Comparison of ENCODE assay signal across 23 cellular contexts in genomic region chr3:69210068-69210730, GRCh38.
DNase-seq lines count a peak whose midpoint lies in the region; ATAC-seq and TF ChIP-seq lines count a peak whose summit lies in the region.
"Had no signal": no experiment of that assay in that cellular context is flagged by ENCODE, and none has a peak within 500 bp of the region (broad histone marks: within the 10 kb centered on the region; RNA-seq: fewer than 3 reads in every experiment).

No MANE protein-coding gene starts in this region.

- H3K27me3 Mint-ChIP-seq in natural killer cell treated with Interleukin-12 subunit alpha and Interleukin-12 subunit beta and Interleukin-15 and Interleukin-18, amount 100 ng/mL, for 72 hours: no peaks in the 10 kb centered on the region
- no peaks in the 10 kb centered on the region for H3K27me3 Mint-ChIP-seq in natural killer cell (ENCODE audit: low read depth in 2 of 2)
- H3K27me3 Mint-ChIP-seq: CD4-positive, alpha-beta T cell had no signal

- no peak for DNase-seq in natural killer cell treated with Interleukin-12 subunit alpha and Interleukin-12 subunit beta and Interleukin-15 and Interleukin-18, amount 100 ng/mL, for 72 hours (ENCODE audit: low spot score)
- DNase-seq in natural killer cell (no peak), amniotic epithelial cell (ENCODE audit: low read depth) (peak; percentile 24), HAP-1 (ENCODE audit: low spot score in 2 of 2) (no peak), GM20000 (ENCODE audit: low spot score) (no peak)
- DNase-seq: CD4-positive, alpha-beta T cell; GM23248; H7; KG1; MG63; NCI-H1105 treated with DMSO at 0.1 percent for 48 hours; NCI-H146; NCI-H1930; NCI-H2107; NCI-H524; NCI-H774; Right ventricle myocardium superior; RPMI8226 had no signal

- TF ChIP-seq CTCF in natural killer cell (IDR thresholded peaks at IDR 0.05) (no peak), neutrophil (IDR thresholded peaks at IDR 0.05) (no peak), GM20000 (IDR thresholded peaks at IDR 0.05; ENCODE audit: extremely low read depth, missing control alignments) (no peak)

- peak overlapping the region; percentile 98 for H3K27ac Mint-ChIP-seq in natural killer cell treated with Interleukin-12 subunit alpha and Interleukin-12 subunit beta and Interleukin-15 and Interleukin-18, amount 100 ng/mL, for 72 hours
- H3K27ac Mint-ChIP-seq in natural killer cell: no peak overlapping the region
- H3K27ac Mint-ChIP-seq: CD4-positive, alpha-beta T cell had no signal

- H3K36me3 ChIP-seq in neutrophil (peaks cover 7% of the 10 kb centered on the region), HAP-1 (replicated peaks) (no peaks in the 10 kb centered on the region)
- H3K36me3 ChIP-seq: MG63 had no signal

- H3K4me1 ChIP-seq in neutrophil (ENCODE audit: control insufficient read depth in 1 of 2, insufficient read depth in 1 of 2, low read depth in 1 of 2, low read length in 1 of 2): peaks cover 56 to 62% of the 10 kb centered on the region in 2 experiments
- peaks cover 5% of the 10 kb centered on the region; the same call in 1 of the 2 replicates for H3K4me1 ChIP-seq in HAP-1
- H3K4me1 ChIP-seq: BLaER1 had no signal

- H3K4me3 ChIP-seq in neutrophil (ENCODE audit: low read depth in 1 of 2, low read length in 1 of 2) (no peak overlapping the region), HAP-1 (no peak overlapping the region)
- H3K4me3 ChIP-seq: BLaER1, GM23248, MG63 had no signal

- peaks cover 57 to 73% of the 10 kb centered on the region in 2 donors for H3K4me1 Mint-ChIP-seq in natural killer cell treated with Interleukin-12 subunit alpha and Interleukin-12 subunit beta and Interleukin-15 and Interleukin-18, amount 100 ng/mL, for 72 hours (ENCODE audit: low read depth in 2 of 2)
- H3K4me1 Mint-ChIP-seq in natural killer cell: peaks cover 6% of the 10 kb centered on the region in 2 donors

- H3K27me3 ChIP-seq in neutrophil (no peaks in the 10 kb centered on the region), HAP-1 (ENCODE audit: low read depth) (no peaks in the 10 kb centered on the region)
- H3K27me3 ChIP-seq: BLaER1, MG63 had no signal

- intact Hi-C loops in natural killer cell (cut with micrococcal nuclease): no loop called here

- H3K27ac ChIP-seq in neutrophil: peak overlapping the region; percentile 54
- H3K27ac ChIP-seq: BLaER1, GM23248 had no signal

- ATAC-seq in natural killer cell treated with Interleukin-12 subunit alpha and Interleukin-12 subunit beta and Interleukin-15 and Interleukin-18, amount 100 ng/mL, for 72 hours: no peak
- no peak for ATAC-seq in natural killer cell
- no peak for ATAC-seq in HG03469 (IDR thresholded peaks at IDR 0.05; ENCODE audit: unreplicated experiment)
- no peak for ATAC-seq in HG02759 (IDR thresholded peaks at IDR 0.05; ENCODE audit: unreplicated experiment)
- ATAC-seq: PC-3 had no signal

- H3K9me3 ChIP-seq in neutrophil (no peaks in the 10 kb centered on the region), HAP-1 (no peaks in the 10 kb centered on the region)
- H3K9me3 ChIP-seq: BLaER1, MG63 had no signal

- H3K9me3 Mint-ChIP-seq in natural killer cell treated with Interleukin-12 subunit alpha and Interleukin-12 subunit beta and Interleukin-15 and Interleukin-18, amount 100 ng/mL, for 72 hours: no peaks in the 10 kb centered on the region
- no peaks in the 10 kb centered on the region for H3K9me3 Mint-ChIP-seq in natural killer cell
- H3K9me3 Mint-ChIP-seq: CD4-positive, alpha-beta T cell had no signal

- H3K36me3 Mint-ChIP-seq in natural killer cell treated with Interleukin-12 subunit alpha and Interleukin-12 subunit beta and Interleukin-15 and Interleukin-18, amount 100 ng/mL, for 72 hours: peaks cover 4% of the 10 kb centered on the region
- H3K36me3 Mint-ChIP-seq in natural killer cell: no peaks in the 10 kb centered on the region

- H3K4me3 Mint-ChIP-seq in natural killer cell treated with Interleukin-12 subunit alpha and Interleukin-12 subunit beta and Interleukin-15 and Interleukin-18, amount 100 ng/mL, for 72 hours: no peak overlapping the region
- no peak overlapping the region for H3K4me3 Mint-ChIP-seq in natural killer cell
- H3K4me3 Mint-ChIP-seq: CD4-positive, alpha-beta T cell had no signal

- in situ Hi-C loops in HAP-1 (cut with MboI; ENCODE audit: low sequenced_read_pairs): no loop called here

Comparison
In these comparisons a context has a peak if more than half of its experiments do, and no peak if none do; other contexts are left out.
1. H3K27ac Mint-ChIP-seq: peak in natural killer cell treated with Interleukin-12 subunit alpha and Interleukin-12 subunit beta and Interleukin-15 and Interleukin-18, amount 100 ng/mL, for 72 hours (2 of 2); none in natural killer cell (0 of 2).